1 cellular context compared by ENCODE assay signal in the genomic region with DNA sequence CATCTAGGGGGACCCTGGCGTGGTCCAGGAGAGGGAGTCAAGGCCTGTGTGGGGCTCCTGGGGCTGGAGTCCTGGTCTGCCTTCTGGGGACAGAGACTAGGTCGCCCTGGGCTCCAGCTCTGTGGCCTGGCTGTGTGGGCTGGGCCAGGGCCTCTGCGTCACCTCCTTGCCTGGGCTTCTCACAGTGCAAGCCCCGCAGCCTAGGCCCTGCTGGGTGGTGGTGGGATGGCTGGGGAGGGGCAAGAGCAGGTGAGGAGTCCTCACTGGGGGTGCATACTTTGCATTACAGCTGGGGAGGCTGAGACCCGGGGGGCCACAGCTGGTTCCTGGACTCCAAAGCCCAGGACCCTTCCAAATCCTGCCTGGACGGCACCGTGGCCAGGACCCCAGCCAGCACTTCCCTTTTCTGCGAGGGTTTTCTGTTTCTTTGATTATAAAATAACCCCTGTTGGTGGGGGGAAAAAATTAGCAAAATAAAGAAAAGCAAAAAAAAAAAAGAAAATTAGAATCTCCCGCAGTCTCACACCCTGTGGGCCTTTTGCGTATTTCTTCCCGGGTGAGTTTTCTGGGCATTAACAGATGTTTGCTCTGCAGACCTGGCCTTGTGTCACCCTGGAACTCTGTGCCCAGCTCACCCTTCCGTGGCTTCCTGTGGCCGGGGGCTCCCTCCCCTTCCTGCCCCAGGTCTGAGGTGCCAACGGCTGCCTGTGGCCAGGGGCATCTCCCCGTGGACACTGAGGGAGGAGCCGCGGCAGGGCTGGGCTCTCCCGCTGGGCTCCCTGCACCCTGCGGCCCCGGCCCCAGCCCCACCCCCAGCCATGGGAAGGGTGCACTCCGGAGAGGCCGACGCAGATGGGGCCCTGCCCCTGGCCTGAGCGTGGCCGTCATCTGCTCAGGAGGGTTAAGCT.
TF ChIP-seq lines count a peak whose summit lies in the region.

No MANE protein-coding gene starts in this region.

TF ChIP-seq in H1, 55 proteins besides CTCF, POLR2A, EP300 and RAD21 (continued from another document):
- TF ChIP-seq SP2 (IDR thresholded peaks at IDR 0.05; ENCODE audit: low read length) (no peak), TCF12 (IDR thresholded peaks at IDR 0.05; ENCODE audit: low read depth, low read length) (no peak), TEAD4 (IDR thresholded peaks at IDR 0.05; ENCODE audit: low read depth, low read length) (no peak), SIN3A (conservative IDR thresholded peaks at IDR 0.05 in 1 of 2, IDR thresholded peaks at IDR 0.05 in 1 of 2; ENCODE audit: low read depth in 1 of 2, low read length in 2 of 2) (no peak), SRF (IDR thresholded peaks at IDR 0.05; ENCODE audit: low read depth, low read length) (no peak)
TF ChIP-seq in H1: peak in this region for 0.
